27 cellular contexts compared by ENCODE assay signal in the genomic region with DNA sequence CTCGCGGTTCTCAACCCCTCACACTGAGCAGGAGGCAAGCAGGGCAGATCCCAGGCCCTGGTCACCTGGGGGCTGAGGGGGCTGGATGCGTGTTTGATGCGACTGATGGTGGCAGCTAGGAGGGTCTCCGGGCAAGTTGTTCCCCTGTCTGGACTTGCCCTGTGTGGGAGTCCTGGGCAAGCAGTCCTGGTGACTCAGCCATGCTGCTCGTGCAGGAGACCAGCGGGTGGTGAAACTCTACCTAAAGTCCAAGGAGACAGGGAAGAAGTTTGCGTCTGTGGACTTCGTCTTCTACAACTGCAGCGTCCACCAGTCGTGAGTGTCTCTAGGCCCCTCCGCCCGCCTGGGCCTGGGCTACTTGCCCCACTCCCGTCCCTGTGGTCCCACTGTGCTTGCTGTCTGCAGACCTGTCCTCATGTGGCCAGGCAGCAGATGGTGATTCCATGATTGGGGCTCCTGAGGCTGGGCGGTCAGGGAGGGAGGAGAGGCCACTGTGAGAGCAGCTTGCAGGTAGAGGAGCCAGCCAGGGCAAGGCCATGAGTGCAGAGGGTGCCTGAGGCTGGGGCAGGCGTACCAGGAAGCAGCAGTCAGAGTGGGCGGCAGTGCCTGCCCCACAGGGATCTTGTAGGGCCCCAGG. TPM values are rescaled to one million over a fixed set of nuclear protein-coding genes. Genes with fewer than 3 reads are reported as not detected.
DNase-seq lines count a peak whose midpoint lies in the region; ATAC-seq and TF ChIP-seq lines count a peak whose summit lies in the region.
"Had no signal": no experiment of that assay in that cellular context is flagged by ENCODE, and none has a peak within 500 bp of the region (broad histone marks: within the 10 kb centered on the region; RNA-seq: fewer than 3 reads in every experiment).

No MANE protein-coding gene starts in this region.

- peaks cover 23% of the 10 kb centered on the region for H3K4me1 Mint-ChIP-seq in MCF 10A (ENCODE audit: insufficient read depth, unreplicated experiment)
- H3K4me1 Mint-ChIP-seq: naive B cell had no signal

- H3K36me3 ChIP-seq in breast epithelium: no peaks in the 10 kb centered on the region
- peaks cover 9% of the 10 kb centered on the region for H3K36me3 ChIP-seq in thymus (ENCODE audit: control insufficient read depth, insufficient read depth)
- H3K36me3 ChIP-seq: pancreas had no signal

- BruUV-seq in MCF 10A (replicated peaks; lab: Mats Ljungman, UMichigan): no TSS peak

- H3K9me3 Mint-ChIP-seq in MCF 10A (ENCODE audit: unreplicated experiment): no peaks in the 10 kb centered on the region
- H3K9me3 Mint-ChIP-seq: activated CD8-positive, alpha-beta T cell treated with anti-CD3 and anti-CD28 coated beads for 36 hours; memory B cell; naive B cell had no signal

- TF ChIP-seq CTCF in MCF 10A (IDR thresholded peaks at IDR 0.05; ENCODE audit: unreplicated experiment) (no peak), breast epithelium (IDR thresholded peaks at IDR 0.05) (no peak), astrocyte of the spinal cord (IDR thresholded peaks at IDR 0.05; ENCODE audit: low read depth, low read length) (no peak), fibroblast of pulmonary artery (IDR thresholded peaks at IDR 0.05; ENCODE audit: low read length, missing control alignments) (no peak)

- DNase-seq in MCF 10A (ENCODE audit: unreplicated experiment) (peak; percentile 81), breast epithelium (ENCODE audit: low spot score in 2 of 2) (no peak), astrocyte of the spinal cord (ENCODE audit: low read depth, low spot score) (peak; percentile 54), fibroblast of pulmonary artery (ENCODE audit: low read depth) (peak; percentile 27)
- DNase-seq: activated CD8-positive, alpha-beta T cell treated with anti-CD3 and anti-CD28 coated beads for 36 hours; activated naive CD4-positive, alpha-beta T cell treated with Interleukin-2 at 50 U/mL for 16 hours; AML-193; amygdala; cerebellar nuclear complex; DMS79; effector CD8-positive, alpha-beta T cell; left cardiac atrium; MG63; naive B cell; NCI-H1417 treated with DMSO at 0.1 percent for 48 hours; NCI-H526 treated with DMSO at 0.1 percent for 48 hours; pancreas; right cardiac atrium; RPMI8226; T-helper 9 cell had no signal

- H3K27ac Mint-ChIP-seq in MCF 10A (ENCODE audit: low read depth, unreplicated experiment): no peak overlapping the region
- H3K27ac Mint-ChIP-seq: activated CD8-positive, alpha-beta T cell treated with anti-CD3 and anti-CD28 coated beads for 36 hours; memory B cell; naive B cell had no signal

- CTCF ChIA-PET in MCF 10A (lab: Yijun Ruan, JAX): interaction anchor here (0.8 to 1.5 kb wide), 3 partner anchors 29 to 254 kb away, joined by 3 to 5 read pairs (median 3); no protein-coding TSS in a partner anchor

- POLR2A ChIA-PET in MCF 10A (lab: Yijun Ruan, JAX): interaction anchor here (0.6 to 0.9 kb wide), 2 partner anchors 451 to 515 kb away, joined by 3 to 4 read pairs; no protein-coding TSS in a partner anchor

- H3K4me3 ChIP-seq in breast epithelium (no peak overlapping the region), astrocyte of the spinal cord (ENCODE audit: low read depth, low read length) (no peak overlapping the region), fibroblast of pulmonary artery (replicated peaks; ENCODE audit: low read depth, low read length) (no peak overlapping the region), thymus (ENCODE audit: low read length) (no peak overlapping the region)
- H3K4me3 ChIP-seq: esophagus muscularis mucosa, MG63, pancreas, upper lobe of left lung had no signal

- H3K36me3 Mint-ChIP-seq in MCF 10A (ENCODE audit: insufficient read depth, unreplicated experiment): peaks cover 28% of the 10 kb centered on the region

- peak overlapping the region in 1 of 2 donors; percentile 5 for H3K27ac ChIP-seq in breast epithelium
- peak overlapping the region; percentile 8 for H3K27ac ChIP-seq in thymus (ENCODE audit: low read depth)
- H3K27ac ChIP-seq: esophagus muscularis mucosa, pancreas, upper lobe of left lung had no signal

- H3K27me3 ChIP-seq in breast epithelium (no peaks in the 10 kb centered on the region), thymus (ENCODE audit: control insufficient read depth, insufficient read depth) (no peaks in the 10 kb centered on the region)
- H3K27me3 ChIP-seq: esophagus muscularis mucosa, MG63, pancreas, upper lobe of left lung had no signal

- H3K4me1 ChIP-seq in breast epithelium (peaks cover 9 to 15% of the 10 kb centered on the region in 2 donors), thymus (ENCODE audit: control insufficient read depth, insufficient read depth, low read length) (no peaks in the 10 kb centered on the region)
- H3K4me1 ChIP-seq: pancreas had no signal

- intact Hi-C loops in MCF 10A (cut with micrococcal nuclease): no loop called here
- intact Hi-C loops in breast epithelium (cut with DNase I; ENCODE audit: low total_unique reads): no loop called here

- 93% methylated on average over 17 of the region's 17 CpGs for WGBS in thymus

- no peak for TF ChIP-seq POLR2A in breast epithelium (IDR thresholded peaks at IDR 0.05)

- H3K27me3 Mint-ChIP-seq in MCF 10A (ENCODE audit: insufficient read depth, unreplicated experiment): no peaks in the 10 kb centered on the region
- H3K27me3 Mint-ChIP-seq: activated CD8-positive, alpha-beta T cell treated with anti-CD3 and anti-CD28 coated beads for 36 hours; memory B cell; naive B cell had no signal

- in situ Hi-C loops in astrocyte of the spinal cord (cut with HindIII; ENCODE audit: low sequenced_read_pairs): no loop called here

- H3K9me3 ChIP-seq in breast epithelium (no peaks in the 10 kb centered on the region), thymus (ENCODE audit: control insufficient read depth) (no peaks in the 10 kb centered on the region)
- H3K9me3 ChIP-seq: esophagus muscularis mucosa, MG63, pancreas, upper lobe of left lung had no signal

- no peak overlapping the region for H3K4me3 Mint-ChIP-seq in MCF 10A (ENCODE audit: unreplicated experiment)
- H3K4me3 Mint-ChIP-seq: activated CD8-positive, alpha-beta T cell treated with anti-CD3 and anti-CD28 coated beads for 36 hours; memory B cell had no signal

- ATAC-seq in HG03097 (IDR thresholded peaks at IDR 0.05; ENCODE audit: low FRiP score, unreplicated experiment) (no peak), GM19452 (IDR thresholded peaks at IDR 0.05; ENCODE audit: unreplicated experiment) (no peak), GM21526 (IDR thresholded peaks at IDR 0.05; ENCODE audit: low FRiP score, unreplicated experiment) (no peak)
- ATAC-seq: activated CD8-positive, alpha-beta T cell treated with anti-CD3 and anti-CD28 coated beads for 36 hours; left cardiac atrium; pancreas; right cardiac atrium had no signal

RNA-seq across cellular contexts. Expression of a gene that starts 23.1 kb away (rescaled TPM):
- total RNA-seq in MCF 10A (2022) (42.1 and 48.4 TPM in 2 replicates), breast epithelium (10 to 100 TPM; 21.3 to 32.2 (median 25.9) TPM)
- 9.6 TPM for polyA plus RNA-seq in thymus

Comparison
In these comparisons a context has a peak if more than half of its experiments do, and no peak if none do; other contexts are left out.
1. DNase-seq: peak in MCF 10A (single experiment), astrocyte of the spinal cord (single experiment) and fibroblast of pulmonary artery (single experiment); none in breast epithelium (0 of 2).